Comparison of ENCODE assay signal across 8 cellular contexts in genomic region chr15:31867536-31868442, GRCh38. TPM values are rescaled to one million over a fixed set of nuclear protein-coding genes. Genes with fewer than 3 reads are reported as not detected.
DNase-seq lines count a peak whose midpoint lies in the region; ATAC-seq and TF ChIP-seq lines count a peak whose summit lies in the region.

No MANE protein-coding gene starts in this region.

- H3K4me1 ChIP-seq in BLaER1 (peaks cover 12% of the 10 kb centered on the region; the same call in 1 of the 2 replicates), suprapubic skin (peaks cover 13% of the 10 kb centered on the region)

- H3K4me3 ChIP-seq in BLaER1 (no peak overlapping the region), HFF-Myc (replicated peaks; ENCODE audit: low read depth, low read length) (no peak overlapping the region), epithelial cell of proximal tubule (ENCODE audit: low read depth, low read length) (no peak overlapping the region), suprapubic skin (no peak overlapping the region)

- TF ChIP-seq CTCF in HFF-Myc (IDR thresholded peaks at IDR 0.05; ENCODE audit: low read depth, low read length, missing control alignments) (peak; percentile 74), epithelial cell of proximal tubule (conservative IDR thresholded peaks at IDR 0.05; ENCODE audit: low read depth, low read length) (peak; percentile 81), suprapubic skin (IDR thresholded peaks at IDR 0.05) (peak; percentile 20 to 79)

- peaks cover 7% of the 10 kb centered on the region; the same call in 1 of the 2 replicates for H4K20me1 ChIP-seq in BLaER1

- H3K27ac ChIP-seq in BLaER1 (no peak overlapping the region), suprapubic skin (no peak overlapping the region)

- H3K9ac ChIP-seq in BLaER1, result 0 out of 2 replicates have a peak overlapping the region, but pooled peaks have one; percentile 38

- peaks cover 0 to 32% (median 8%) of the 10 kb centered on the region in 5 donors for H3K27me3 Mint-ChIP-seq in naive thymus-derived CD8-positive, alpha-beta T cell

- peaks cover 0 to 2% (median 0%) of the 10 kb centered on the region in 9 donors for H3K9me3 Mint-ChIP-seq in naive thymus-derived CD8-positive, alpha-beta T cell

- TF ChIP-seq POLR2A in suprapubic skin (IDR thresholded peaks at IDR 0.05), result no peak

- no peak for TF ChIP-seq EP300 in suprapubic skin (IDR thresholded peaks at IDR 0.05)

- DNase-seq in HFF-Myc (ENCODE audit: extremely low read depth, low read depth), result peak; percentile 9
- DNase-seq in NCI-H82 treated with DMSO at 0.1 percent for 48 hours (lab: John Stamatoyannopoulos, UW; ENCODE audit: unreplicated experiment), result peak; percentile 52
- peak; percentile 59 for DNase-seq in activated CD8-positive, alpha-beta memory T cell treated with anti-CD3 and anti-CD28 coated beads, Interleukin-2, amount 50 U/mL, for 4 hours
- DNase-seq in epithelial cell of proximal tubule (ENCODE audit: low read depth), result no peak
- peak in 9 of 10 donors; percentile 14 to 59 (median 43) for DNase-seq in naive thymus-derived CD8-positive, alpha-beta T cell
- DNase-seq in suprapubic skin (ENCODE audit: low spot score in 2 of 2), result no peak
- no peak for DNase-seq in GF-D8 (lab: John Stamatoyannopoulos, UW)

- WGBS in suprapubic skin, result 34% methylated on average over 24 of the region's 24 CpGs

- ATAC-seq in naive thymus-derived CD8-positive, alpha-beta T cell, result no peak

- H3K36me3 ChIP-seq in BLaER1, result no peaks in the 10 kb centered on the region
- no peaks in the 10 kb centered on the region for H3K36me3 ChIP-seq in suprapubic skin

- no peaks in the 10 kb centered on the region for H3K36me3 Mint-ChIP-seq in naive thymus-derived CD8-positive, alpha-beta T cell

- H3K27ac Mint-ChIP-seq in naive thymus-derived CD8-positive, alpha-beta T cell, result no peak overlapping the region

- H3K4me1 Mint-ChIP-seq in naive thymus-derived CD8-positive, alpha-beta T cell, result peaks cover 4 to 15% (median 10%) of the 10 kb centered on the region in 4 donors

- H3K9me3 ChIP-seq in BLaER1 (peaks cover 10% of the 10 kb centered on the region), suprapubic skin (no peaks in the 10 kb centered on the region)

- POLR2A ChIA-PET in naive thymus-derived CD8-positive, alpha-beta T cell (lab: Charles Lee), result no interaction called here

- H3K4me2 ChIP-seq in BLaER1, result no peak overlapping the region

- H3K4me3 Mint-ChIP-seq in naive thymus-derived CD8-positive, alpha-beta T cell, result peak overlapping the region in 8 of 10 donors; percentile 19 to 77 (median 52)

- H3K27me3 ChIP-seq in BLaER1 (peaks cover 24% of the 10 kb centered on the region), suprapubic skin (no peaks in the 10 kb centered on the region)

RNA-seq across cellular contexts. Expression of gene OTUD7A, which starts 2.7 kb away (rescaled TPM):
- total RNA-seq in epithelial cell of proximal tubule, result 0.06 and 1.3 TPM in 2 replicates
- 1 to 10 TPM; 8.4 to 8.6 TPM for total RNA-seq in naive thymus-derived CD8-positive, alpha-beta T cell
- polyA plus RNA-seq in naive thymus-derived CD8-positive, alpha-beta T cell, result under 1 TPM; 0.58 to 0.80 (median 0.72) TPM
- total RNA-seq in suprapubic skin, result 10 to 100 TPM in 2 of 4 donors, 1 to 10 TPM in 2; 9.4 to 13.8 (median 10.2) TPM

Comparison
In these comparisons a context has a peak if more than half of its experiments do, and no peak if none do; other contexts are left out.
1. DNase-seq: peak in HFF-Myc (single experiment), NCI-H82 treated with DMSO at 0.1 percent for 48 hours (single experiment), activated CD8-positive, alpha-beta memory T cell treated with anti-CD3 and anti-CD28 coated beads, Interleukin-2, amount 50 U/mL, for 4 hours (single experiment) and naive thymus-derived CD8-positive, alpha-beta T cell (9 of 10); none in epithelial cell of proximal tubule (single experiment), suprapubic skin (0 of 2) and GF-D8 (single experiment).
2. Peak in every context shown above with its lines, with median percentiles within 50 percentile points of each other: CTCF ChIP-seq.